ENCODE assay signal across 7 cellular contexts in genomic region chr2:42905341-42906114, GRCh38.
DNase-seq lines count a peak whose midpoint lies in the region; ATAC-seq and TF ChIP-seq lines count a peak whose summit lies in the region.

No MANE protein-coding gene starts in this region.

- H3K36me3 ChIP-seq in duodenal mucosa (ENCODE audit: control insufficient read depth in 1 of 2, insufficient read depth in 2 of 2, low read length in 2 of 2): no peaks in the 10 kb centered on the region
- no peaks in the 10 kb centered on the region for H3K36me3 ChIP-seq in mesenchymal stem cell (ENCODE audit: control insufficient read depth in 1 of 2, insufficient read depth in 2 of 2, low read depth in 1 of 2, low read length in 2 of 2)
- H3K36me3 ChIP-seq in upper lobe of right lung: no peaks in the 10 kb centered on the region

- H3K9me3 ChIP-seq in duodenal mucosa (ENCODE audit: control insufficient read depth in 1 of 2, low read length in 2 of 2) (no peaks in the 10 kb centered on the region), mesenchymal stem cell (ENCODE audit: control insufficient read depth, low read length) (no peaks in the 10 kb centered on the region), upper lobe of right lung (no peaks in the 10 kb centered on the region)

- H2AFZ ChIP-seq in mesenchymal stem cell (ENCODE audit: low read depth, low read length): no peak overlapping the region

- peak overlapping the region; percentile 87 for H2BK5ac ChIP-seq in mesenchymal stem cell (ENCODE audit: low read depth, low read length, poor library complexity, severe bottlenecking)

- 69% methylated on average over 25 of the region's 25 CpGs for WGBS in mesenchymal stem cell

- H3K4ac ChIP-seq in mesenchymal stem cell (ENCODE audit: low read depth in 1 of 2, low read length in 2 of 2): peak overlapping the region; percentile 65 to 89

- TF ChIP-seq CTCF in upper lobe of right lung (IDR thresholded peaks at IDR 0.05): peak; percentile 25

- H2BK120ac ChIP-seq in mesenchymal stem cell (ENCODE audit: low read depth, low read length): peak overlapping the region; percentile 12

- H3K79me1 ChIP-seq in mesenchymal stem cell (replicated peaks; ENCODE audit: low read length, poor library complexity, severe bottlenecking): no peaks in the 10 kb centered on the region

- peak overlapping the region in 1 of 2 experiments; percentile 38 for H3K14ac ChIP-seq in mesenchymal stem cell (ENCODE audit: low read length in 2 of 2)

- ATAC-seq in upper lobe of right lung (no peak), HG02885 (IDR thresholded peaks at IDR 0.05; ENCODE audit: poor library complexity, unreplicated experiment) (no peak)

- intact Hi-C loops in upper lobe of right lung (cut with DNase I): no loop called here

- peak overlapping the region; percentile 97 for H2AK5ac ChIP-seq in mesenchymal stem cell (ENCODE audit: low read length, severe bottlenecking)

- DNase-seq in NCI-H1694 treated with DMSO at 0.1 percent for 48 hours (lab: John Stamatoyannopoulos, UW): peak; percentile 26
- DNase-seq in mesenchymal stem cell: peak; percentile 51
- DNase-seq in upper lobe of right lung: no peak
- no peak for DNase-seq in NCI-H1105 treated with DMSO at 0.1 percent for 48 hours (lab: John Stamatoyannopoulos, UW)
- no peak for DNase-seq in NCI-H146 treated with DMSO at 0.1 percent for 48 hours (lab: John Stamatoyannopoulos, UW; ENCODE audit: unreplicated experiment)

- peak overlapping the region; percentile 34 for H3K4me2 ChIP-seq in mesenchymal stem cell (ENCODE audit: low read length, poor library complexity, severe bottlenecking)

- peak overlapping the region; percentile 54 to 96 for H3K18ac ChIP-seq in mesenchymal stem cell (ENCODE audit: low read depth in 1 of 2, low read length in 2 of 2)

- peak overlapping the region; percentile 76 for H4K8ac ChIP-seq in mesenchymal stem cell (ENCODE audit: low read length)

- no peak overlapping the region for H3K23ac ChIP-seq in mesenchymal stem cell (ENCODE audit: low read length in 2 of 2)

- H2BK15ac ChIP-seq in mesenchymal stem cell (ENCODE audit: low read depth, poor library complexity, severe bottlenecking): peak overlapping the region; percentile 55

- H3K27me3 ChIP-seq in duodenal mucosa (ENCODE audit: control insufficient read depth in 1 of 2, insufficient read depth in 2 of 2, low read length in 2 of 2) (no peaks in the 10 kb centered on the region), mesenchymal stem cell (ENCODE audit: control insufficient read depth in 1 of 2, insufficient read depth in 1 of 2, low read length in 2 of 2) (peaks cover 0 to 11% of the 10 kb centered on the region in 2 experiments), upper lobe of right lung (peaks cover 12% of the 10 kb centered on the region)

- H3K27ac ChIP-seq in duodenal mucosa (ENCODE audit: low read depth, low read length): peak overlapping the region; percentile 71
- H3K27ac ChIP-seq in mesenchymal stem cell (ENCODE audit: low read length, poor library complexity, severe bottlenecking): peak overlapping the region; percentile 96
- peak overlapping the region; percentile 73 for H3K27ac ChIP-seq in upper lobe of right lung

- peak overlapping the region; percentile 1 to 95 for H2BK12ac ChIP-seq in mesenchymal stem cell (ENCODE audit: low read length in 2 of 2)

- H3K4me1 ChIP-seq in duodenal mucosa (ENCODE audit: control insufficient read depth in 1 of 2, insufficient read depth in 2 of 2, low read length in 2 of 2) (peaks cover 40% of the 10 kb centered on the region in 2 donors), mesenchymal stem cell (ENCODE audit: control insufficient read depth, insufficient read depth, low read depth, low read length) (peaks cover 45% of the 10 kb centered on the region), upper lobe of right lung (peaks cover 40% of the 10 kb centered on the region)

- peak overlapping the region; percentile 76 for H4K91ac ChIP-seq in mesenchymal stem cell (ENCODE audit: low read length)

- H3K9ac ChIP-seq in duodenal mucosa (ENCODE audit: low read depth in 1 of 2, low read length in 2 of 2) (peak overlapping the region in 1 of 2 donors; percentile 39), mesenchymal stem cell (ENCODE audit: low read length) (peak overlapping the region; percentile 77)

- H3K4me3 ChIP-seq in duodenal mucosa (ENCODE audit: low read depth in 1 of 2, low read length in 2 of 2) (no peak overlapping the region), mesenchymal stem cell (ENCODE audit: insufficient read depth in 1 of 2, low read depth in 1 of 2, low read length in 2 of 2) (peak overlapping the region in 1 of 2 experiments; percentile 47), upper lobe of right lung (no peak overlapping the region)

Comparison
In these comparisons a context has a peak if more than half of its experiments do, and no peak if none do; other contexts are left out.
1. DNase-seq: peak in NCI-H1694 treated with DMSO at 0.1 percent for 48 hours (single experiment) and mesenchymal stem cell (single experiment); none in upper lobe of right lung (single experiment), NCI-H1105 treated with DMSO at 0.1 percent for 48 hours (single experiment) and NCI-H146 treated with DMSO at 0.1 percent for 48 hours (single experiment).
2. Peak in every context shown above with its lines, with median percentiles within 50 percentile points of each other: H3K27ac ChIP-seq.